In the genomic region with DNA sequence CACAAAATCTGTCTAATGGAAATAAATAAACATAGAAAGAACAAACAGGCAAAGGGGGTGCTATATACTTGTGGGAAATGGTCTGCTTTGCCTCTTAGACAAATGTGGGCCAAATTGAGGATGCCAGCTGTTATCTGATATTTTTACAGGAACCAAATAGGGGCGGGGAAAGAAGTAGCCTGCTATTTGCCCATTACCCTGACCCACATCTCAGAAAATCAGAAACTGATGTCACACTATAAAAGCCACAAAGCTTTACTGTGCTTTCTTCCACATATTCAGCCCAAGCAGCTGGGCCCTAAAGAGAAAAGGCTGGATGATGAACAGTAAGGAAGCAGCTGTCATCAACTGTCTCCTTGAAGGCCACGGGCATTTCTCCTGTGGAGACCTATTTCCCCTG, we compare ENCODE assay signal across 21 cellular contexts.
DNase-seq lines count a peak whose midpoint lies in the region; ATAC-seq and TF ChIP-seq lines count a peak whose summit lies in the region.
"Had no signal": no experiment of that assay in that cellular context is flagged by ENCODE, and none has a peak within 500 bp of the region (broad histone marks: within the 10 kb centered on the region; RNA-seq: fewer than 3 reads in every experiment).

No MANE protein-coding gene starts in this region.

- TF ChIP-seq CTCF in glutamatergic neuron (IDR thresholded peaks at IDR 0.05; ENCODE audit: partially characterized antibody, unreplicated experiment) (no peak), nephron progenitor cell (IDR thresholded peaks at IDR 0.05) (no peak)
- TF ChIP-seq CTCF in CD4-positive, alpha-beta T cell (IDR thresholded peaks at IDR 0.05): no peak

- DNase-seq in LHCN-M2 (ENCODE audit: low read depth) (peak; percentile 59), glutamatergic neuron (no peak), nephron progenitor cell (no peak), SIG-M5 (lab: John Stamatoyannopoulos, UW) (no peak)
- no peak for DNase-seq in CD4-positive, alpha-beta T cell
- DNase-seq: 8988T; ACHN; AML-193; BE2C; Calu3; CD4-positive, alpha-beta memory T cell; COR-L47; DND-41; H9 had no signal

- H3K36me3 Mint-ChIP-seq in glutamatergic neuron (ENCODE audit: unreplicated experiment): peaks cover 1% of the 10 kb centered on the region
- H3K36me3 Mint-ChIP-seq in nephron progenitor cell (ENCODE audit: low read depth): peaks cover 2% of the 10 kb centered on the region
- H3K36me3 Mint-ChIP-seq in CD4-positive, alpha-beta T cell (ENCODE audit: low read depth): no peaks in the 10 kb centered on the region
- H3K36me3 Mint-ChIP-seq: CD14-positive monocyte; CD4-positive, alpha-beta memory T cell had no signal

- intact Hi-C loops in CD4-positive, alpha-beta T cell (cut with DNase I, micrococcal nuclease): no loop called here

- H3K4me3 Mint-ChIP-seq in glutamatergic neuron (ENCODE audit: unreplicated experiment) (peak overlapping the region; percentile 23), nephron progenitor cell (no peak overlapping the region)
- H3K4me3 Mint-ChIP-seq in CD4-positive, alpha-beta T cell: no peak overlapping the region
- H3K4me3 Mint-ChIP-seq: CD14-positive monocyte; CD4-positive, alpha-beta memory T cell; GM23338; H9 had no signal

- no peaks in the 10 kb centered on the region for H3K27me3 ChIP-seq in CD4-positive, alpha-beta T cell (ENCODE audit: control insufficient read depth, insufficient read depth, low read length)
- H3K27me3 ChIP-seq: BE2C; BLaER1 treated with 17β-estradiol and CSF1 and Interleukin-3, amounts not matched to agents 10 nM and 100 nM had no signal

- peaks cover 46% of the 10 kb centered on the region for H3K9me3 Mint-ChIP-seq in glutamatergic neuron (ENCODE audit: unreplicated experiment)
- H3K9me3 Mint-ChIP-seq in nephron progenitor cell: no peaks in the 10 kb centered on the region
- peaks cover 12% of the 10 kb centered on the region for H3K9me3 Mint-ChIP-seq in CD4-positive, alpha-beta T cell
- H3K9me3 Mint-ChIP-seq: GM23338, H9 had no signal

- H3K27ac Mint-ChIP-seq in glutamatergic neuron (ENCODE audit: unreplicated experiment) (peak overlapping the region; percentile 67), nephron progenitor cell (peak overlapping the region; percentile 5)
- no peak overlapping the region for H3K27ac Mint-ChIP-seq in CD4-positive, alpha-beta T cell
- H3K27ac Mint-ChIP-seq: CD14-positive monocyte; CD4-positive, alpha-beta memory T cell; GM23338 had no signal

- no peak overlapping the region for H3K27ac ChIP-seq in CD4-positive, alpha-beta T cell (ENCODE audit: low read depth, low read length)
- H3K27ac ChIP-seq: A549; BLaER1 treated with 17β-estradiol and CSF1 and Interleukin-3, amounts not matched to agents 10 nM and 100 nM had no signal

- CTCF ChIA-PET in CD4-positive, alpha-beta T cell (lab: Charles Lee): no interaction called here

- H3K27me3 Mint-ChIP-seq in glutamatergic neuron (ENCODE audit: unreplicated experiment): peaks cover 16% of the 10 kb centered on the region
- H3K27me3 Mint-ChIP-seq in nephron progenitor cell (ENCODE audit: low read depth, poor library complexity): no peaks in the 10 kb centered on the region
- H3K27me3 Mint-ChIP-seq in CD4-positive, alpha-beta T cell: no peaks in the 10 kb centered on the region
- H3K27me3 Mint-ChIP-seq: CD4-positive, alpha-beta memory T cell had no signal

- ATAC-seq in GM18909 (IDR thresholded peaks at IDR 0.05; ENCODE audit: poor library complexity, unreplicated experiment): no peak
- no peak for ATAC-seq in CD4-positive, alpha-beta T cell (ENCODE audit: poor library complexity)
- ATAC-seq in HG03457 (IDR thresholded peaks at IDR 0.05; ENCODE audit: unreplicated experiment): no peak
- ATAC-seq: A549, GM23338, HCT116 had no signal

- H3K4me1 Mint-ChIP-seq in glutamatergic neuron (ENCODE audit: low read depth, unreplicated experiment) (peaks cover 61% of the 10 kb centered on the region), nephron progenitor cell (peaks cover 74% of the 10 kb centered on the region)
- H3K4me1 Mint-ChIP-seq in CD4-positive, alpha-beta T cell (ENCODE audit: low read depth): no peaks in the 10 kb centered on the region
- H3K4me1 Mint-ChIP-seq: CD14-positive monocyte; CD4-positive, alpha-beta memory T cell had no signal

- POLR2A ChIA-PET in CD4-positive, alpha-beta T cell (lab: Charles Lee): no interaction called here

- H3K9me3 ChIP-seq in CD4-positive, alpha-beta T cell (ENCODE audit: control insufficient read depth, low read length): peaks cover 6% of the 10 kb centered on the region
- H3K9me3 ChIP-seq: A549; BE2C; BLaER1 treated with 17β-estradiol and CSF1 and Interleukin-3, amounts not matched to agents 10 nM and 100 nM had no signal
